Comparison of ENCODE assay signal across 14 cellular contexts in genomic region chr7:83005410-83005809, GRCh38.
DNase-seq lines count a peak whose midpoint lies in the region; ATAC-seq and TF ChIP-seq lines count a peak whose summit lies in the region.
"Had no signal": no experiment of that assay in that cellular context is flagged by ENCODE, and none has a peak within 500 bp of the region (broad histone marks: within the 10 kb centered on the region; RNA-seq: fewer than 3 reads in every experiment).

No MANE protein-coding gene starts in this region.

- no peak for ATAC-seq in Right ventricle myocardium superior (ENCODE audit: poor library complexity)
- no peak for ATAC-seq in GM21576 (IDR thresholded peaks at IDR 0.05; ENCODE audit: unreplicated experiment)
- ATAC-seq: psoas muscle, T-cell had no signal

- BruUV-seq in OCI-LY7 (replicated peaks; lab: Mats Ljungman, UMichigan), result no TSS peak

- POLR2A ChIA-PET in OCI-LY7 (lab: Charles Lee), result no interaction called here

- H3K4me1 ChIP-seq in cardiac muscle cell (ENCODE audit: low read depth) (peaks cover 8% of the 10 kb centered on the region), OCI-LY7 (ENCODE audit: insufficient read depth, low read length, poor library complexity, severe bottlenecking) (no peaks in the 10 kb centered on the region), fibroblast of lung (ENCODE audit: control insufficient read depth, extremely low read depth, insufficient read depth, low read length) (no peaks in the 10 kb centered on the region)
- H3K4me1 ChIP-seq: psoas muscle, thyroid gland had no signal

- CTCF ChIA-PET in OCI-LY7 (lab: Charles Lee; ENCODE audit: unreplicated experiment), result no interaction called here

- H3K27ac ChIP-seq in cardiac muscle cell, result no peak overlapping the region
- H3K27ac ChIP-seq in OCI-LY7 (ENCODE audit: low read depth, low read length, poor library complexity, severe bottlenecking), result no peak overlapping the region
- H3K27ac ChIP-seq in fibroblast of lung (ENCODE audit: insufficient read depth, low read length), result no peak overlapping the region
- H3K27ac ChIP-seq: psoas muscle, thyroid gland had no signal

- intact Hi-C loops in Right ventricle myocardium superior (cut with DNase I) (no loop called here), OCI-LY7 (cut with micrococcal nuclease; ENCODE audit: unreplicated experiment) (no loop called here)

- peak; percentile 7 for TF ChIP-seq CTCF in cardiac muscle cell (IDR thresholded peaks at IDR 0.05; ENCODE audit: low read depth, low read length)
- peak; percentile 57 for TF ChIP-seq CTCF in OCI-LY7 (conservative IDR thresholded peaks at IDR 0.05; ENCODE audit: low read length)
- peak in 1 of 2 donors; percentile 31 for TF ChIP-seq CTCF in fibroblast of lung (conservative IDR thresholded peaks at IDR 0.05 in 1 of 2, IDR thresholded peaks at IDR 0.05 in 1 of 2; ENCODE audit: low read depth in 1 of 2, low read length in 2 of 2)

- no peaks in the 10 kb centered on the region for H3K36me3 ChIP-seq in cardiac muscle cell
- no peaks in the 10 kb centered on the region for H3K36me3 ChIP-seq in OCI-LY7 (ENCODE audit: insufficient read depth, low read length)
- no peaks in the 10 kb centered on the region for H3K36me3 ChIP-seq in fibroblast of lung (ENCODE audit: control insufficient read depth, insufficient read depth, low read length)
- H3K36me3 ChIP-seq: thyroid gland had no signal

- H3K9me2 ChIP-seq in OCI-LY7 (ENCODE audit: insufficient read depth, low read length), result no peaks in the 10 kb centered on the region

- H3K4me2 ChIP-seq in OCI-LY7 (ENCODE audit: low read length) (no peak overlapping the region), fibroblast of lung (ENCODE audit: extremely low read depth, insufficient read depth, low read length) (no peak overlapping the region)

- no peaks in the 10 kb centered on the region for H3K79me2 ChIP-seq in OCI-LY7 (ENCODE audit: insufficient read depth, low read depth, low read length)
- no peaks in the 10 kb centered on the region for H3K79me2 ChIP-seq in fibroblast of lung (ENCODE audit: control insufficient read depth, insufficient read depth, low read length)

- H3K27me3 ChIP-seq in cardiac muscle cell (no peaks in the 10 kb centered on the region), fibroblast of lung (ENCODE audit: control insufficient read depth, insufficient read depth, low read length) (no peaks in the 10 kb centered on the region)
- H3K27me3 ChIP-seq: thyroid gland had no signal

- H4K20me1 ChIP-seq in OCI-LY7 (ENCODE audit: insufficient read depth, low read length), result no peaks in the 10 kb centered on the region
- no peaks in the 10 kb centered on the region for H4K20me1 ChIP-seq in fibroblast of lung (ENCODE audit: control insufficient read depth, extremely low read depth, insufficient read depth, low read length)

- H2AFZ ChIP-seq in OCI-LY7 (ENCODE audit: low read length), result no peak overlapping the region
- no peak overlapping the region for H2AFZ ChIP-seq in fibroblast of lung (ENCODE audit: low read length)

- DNase-seq in cardiac muscle cell (ENCODE audit: low read depth in 1 of 2, low spot score in 1 of 2) (peak; percentile 10 to 17), Right ventricle myocardium superior (no peak), OCI-LY7 (ENCODE audit: low spot score) (peak; percentile 31), fibroblast of lung (ENCODE audit: low read depth in 2 of 2) (peak; percentile 13 to 18), smooth muscle cell of the brain vasculature (ENCODE audit: low read depth, low spot score) (peak; percentile 7), germinal center (ENCODE audit: low spot score) (no peak), DMS153 (lab: John Stamatoyannopoulos, UW) (no peak)
- DNase-seq: activated CD4-positive, alpha-beta T cell treated with anti-CD3 and anti-CD28 coated beads, Interleukin-2, amount 50 U/mL, for 1 hour; activated gamma-delta T cell treated with Interleukin-2 at 50 U/mL for 16 hours; hippocampal formation; psoas muscle; T-cell; thyroid gland had no signal

- H3K9me3 ChIP-seq in cardiac muscle cell (ENCODE audit: low read depth) (no peaks in the 10 kb centered on the region), OCI-LY7 (ENCODE audit: low read length) (no peaks in the 10 kb centered on the region), fibroblast of lung (ENCODE audit: control insufficient read depth, insufficient read depth, low read depth, low read length) (no peaks in the 10 kb centered on the region)
- H3K9me3 ChIP-seq: psoas muscle, thyroid gland had no signal

- H3K4me3 ChIP-seq in cardiac muscle cell, result no peak overlapping the region
- H3K4me3 ChIP-seq in OCI-LY7 (ENCODE audit: low read depth, low read length, poor library complexity, severe bottlenecking), result no peak overlapping the region
- H3K4me3 ChIP-seq in fibroblast of lung (replicated peaks in 1 of 4; ENCODE audit: control extremely low read depth in 1 of 4, insufficient read depth in 1 of 4, low read depth in 3 of 4, low read length in 4 of 4), result no peak overlapping the region
- H3K4me3 ChIP-seq: psoas muscle, thyroid gland had no signal

- no peak overlapping the region for H3K9ac ChIP-seq in fibroblast of lung (ENCODE audit: insufficient read depth, low read length)

Comparison
In these comparisons a context has a peak if more than half of its experiments do, and no peak if none do; other contexts are left out.
1. DNase-seq: peak in cardiac muscle cell (2 of 2), OCI-LY7 (single experiment), fibroblast of lung (2 of 2) and smooth muscle cell of the brain vasculature (single experiment); none in Right ventricle myocardium superior (single experiment), germinal center (single experiment) and DMS153 (single experiment).